1 cellular context compared by ENCODE assay signal in the genomic region with DNA sequence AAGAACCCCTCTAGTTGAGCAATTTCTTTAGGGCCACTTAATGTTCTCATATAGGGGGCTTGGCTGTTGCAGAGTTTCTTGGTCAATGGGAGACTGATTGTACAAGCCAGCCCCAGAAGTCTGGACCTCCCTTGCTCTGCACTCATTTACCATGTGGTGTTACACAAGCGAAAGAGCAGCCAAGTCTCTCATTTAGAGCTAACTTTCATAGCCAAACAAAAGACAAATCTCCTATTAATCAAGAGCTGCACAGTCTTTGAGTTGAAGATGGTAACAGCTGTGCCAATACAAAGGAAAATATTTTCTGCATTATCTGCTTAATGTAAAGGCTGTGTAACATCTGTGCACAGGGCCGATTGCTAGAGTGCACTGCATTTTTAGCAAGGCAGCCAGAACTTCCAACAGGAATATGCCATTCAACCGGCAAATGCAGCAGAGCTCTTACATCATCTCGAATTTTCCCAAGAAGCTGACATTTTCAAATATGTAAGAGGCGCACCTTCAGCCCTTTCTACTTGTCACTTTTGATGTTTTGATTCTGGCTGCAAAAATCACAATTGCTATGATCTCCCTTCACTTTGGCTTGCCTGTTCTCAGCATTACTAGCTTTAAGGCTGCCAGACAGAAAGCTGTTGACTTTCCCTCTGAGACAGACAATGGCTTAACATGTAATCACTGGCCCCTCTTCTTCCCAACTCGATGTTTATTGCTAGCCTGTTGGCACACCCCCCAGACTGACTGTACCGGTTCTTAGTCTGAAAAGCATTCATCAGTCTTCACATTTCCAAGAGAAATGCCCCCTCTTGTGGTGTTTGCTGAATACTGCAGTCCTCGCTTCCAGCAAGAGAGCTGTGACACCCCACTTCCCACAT.
A peak's percentile ranks its signal among the peaks of the same experiment; 100 is the strongest.
TF ChIP-seq lines count a peak whose summit lies in the region.

No MANE protein-coding gene starts in this region.

TF ChIP-seq in HepG2, 621 proteins besides CTCF, POLR2A, EP300 and RAD21 (continued from another document):
- TF ChIP-seq ATF1 (CRISPR knock-in tag; IDR thresholded peaks at IDR 0.05) (no peak), ARNTL (CRISPR knock-in tag; IDR thresholded peaks at IDR 0.05) (no peak), ZKSCAN5 (CRISPR knock-in tag; IDR thresholded peaks at IDR 0.05) (no peak), ZBTB42 (CRISPR knock-in tag; IDR thresholded peaks at IDR 0.05) (no peak), PCBP1 (IDR thresholded peaks at IDR 0.05; ENCODE audit: borderline replicate concordance, low read depth, low read length) (no peak), CBX1 (IDR thresholded peaks at IDR 0.05; ENCODE audit: low read depth) (no peak), ZNF24 (IDR thresholded peaks at IDR 0.05) (no peak), ZNF644 (CRISPR knock-in tag; IDR thresholded peaks at IDR 0.05; ENCODE audit: low read depth) (no peak), MEIS2 (CRISPR knock-in tag; IDR thresholded peaks at IDR 0.05) (peak; percentile 39; the same call in 1 of the 2 replicates), NR2F1 (CRISPR knock-in tag; IDR thresholded peaks at IDR 0.05) (no peak), ZSCAN22 (CRISPR knock-in tag; IDR thresholded peaks at IDR 0.05) (no peak), ZNF547 (CRISPR knock-in tag; IDR thresholded peaks at IDR 0.05) (no peak), NFIC (IDR thresholded peaks at IDR 0.05; ENCODE audit: low read length) (no peak), ZNF772 (CRISPR knock-in tag; IDR thresholded peaks at IDR 0.05) (0 out of 2 replicates have a peak, but pooled peaks have one; percentile 15), ZNF274 (CRISPR knock-in tag; IDR thresholded peaks at IDR 0.05) (no peak), ERF (CRISPR knock-in tag; IDR thresholded peaks at IDR 0.05) (0 out of 2 replicates have a peak, but pooled peaks have one; percentile 52), JUND (CRISPR knock-in tag; IDR thresholded peaks at IDR 0.05) (no peak), ZNF251 (CRISPR knock-in tag; IDR thresholded peaks at IDR 0.05) (no peak), ASH2L (IDR thresholded peaks at IDR 0.05; ENCODE audit: insufficient read length, low read depth, low read length) (no peak), ATM (IDR thresholded peaks at IDR 0.05; ENCODE audit: borderline replicate concordance) (no peak), ZFP90 (CRISPR knock-in tag; IDR thresholded peaks at IDR 0.05; ENCODE audit: borderline replicate concordance) (peak; percentile 66; the same call in 1 of the 2 replicates), ZNF441 (CRISPR knock-in tag; IDR thresholded peaks at IDR 0.05; ENCODE audit: borderline replicate concordance) (no peak), ISL2 (CRISPR knock-in tag; IDR thresholded peaks at IDR 0.05) (0 out of 2 replicates have a peak, but pooled peaks have one; percentile 23)
- TF ChIP-seq, protein P1, sequence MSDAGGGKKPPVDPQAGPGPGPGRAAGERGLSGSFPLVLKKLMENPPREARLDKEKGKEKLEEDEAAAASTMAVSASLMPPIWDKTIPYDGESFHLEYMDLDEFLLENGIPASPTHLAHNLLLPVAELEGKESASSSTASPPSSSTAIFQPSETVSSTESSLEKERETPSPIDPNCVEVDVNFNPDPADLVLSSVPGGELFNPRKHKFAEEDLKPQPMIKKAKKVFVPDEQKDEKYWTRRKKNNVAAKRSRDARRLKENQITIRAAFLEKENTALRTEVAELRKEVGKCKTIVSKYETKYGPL (CRISPR knock-in tag; IDR thresholded peaks at IDR 0.05) = no peak
- TF ChIP-seq, protein P2, sequence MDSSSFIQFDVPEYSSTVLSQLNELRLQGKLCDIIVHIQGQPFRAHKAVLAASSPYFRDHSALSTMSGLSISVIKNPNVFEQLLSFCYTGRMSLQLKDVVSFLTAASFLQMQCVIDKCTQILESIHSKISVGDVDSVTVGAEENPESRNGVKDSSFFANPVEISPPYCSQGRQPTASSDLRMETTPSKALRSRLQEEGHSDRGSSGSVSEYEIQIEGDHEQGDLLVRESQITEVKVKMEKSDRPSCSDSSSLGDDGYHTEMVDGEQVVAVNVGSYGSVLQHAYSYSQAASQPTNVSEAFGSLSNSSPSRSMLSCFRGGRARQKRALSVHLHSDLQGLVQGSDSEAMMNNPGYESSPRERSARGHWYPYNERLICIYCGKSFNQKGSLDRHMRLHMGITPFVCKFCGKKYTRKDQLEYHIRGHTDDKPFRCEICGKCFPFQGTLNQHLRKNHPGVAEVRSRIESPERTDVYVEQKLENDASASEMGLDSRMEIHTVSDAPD (CRISPR knock-in tag; IDR thresholded peaks at IDR 0.05) = no peak
- TF ChIP-seq, protein P3, sequence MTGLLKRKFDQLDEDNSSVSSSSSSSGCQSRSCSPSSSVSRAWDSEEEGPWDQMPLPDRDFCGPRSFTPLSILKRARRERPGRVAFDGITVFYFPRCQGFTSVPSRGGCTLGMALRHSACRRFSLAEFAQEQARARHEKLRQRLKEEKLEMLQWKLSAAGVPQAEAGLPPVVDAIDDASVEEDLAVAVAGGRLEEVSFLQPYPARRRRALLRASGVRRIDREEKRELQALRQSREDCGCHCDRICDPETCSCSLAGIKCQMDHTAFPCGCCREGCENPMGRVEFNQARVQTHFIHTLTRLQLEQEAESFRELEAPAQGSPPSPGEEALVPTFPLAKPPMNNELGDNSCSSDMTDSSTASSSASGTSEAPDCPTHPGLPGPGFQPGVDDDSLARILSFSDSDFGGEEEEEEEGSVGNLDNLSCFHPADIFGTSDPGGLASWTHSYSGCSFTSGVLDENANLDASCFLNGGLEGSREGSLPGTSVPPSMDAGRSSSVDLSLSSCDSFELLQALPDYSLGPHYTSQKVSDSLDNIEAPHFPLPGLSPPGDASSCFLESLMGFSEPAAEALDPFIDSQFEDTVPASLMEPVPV (CRISPR knock-in tag; IDR thresholded peaks at IDR 0.05) = no peak
- TF ChIP-seq, protein P4, sequence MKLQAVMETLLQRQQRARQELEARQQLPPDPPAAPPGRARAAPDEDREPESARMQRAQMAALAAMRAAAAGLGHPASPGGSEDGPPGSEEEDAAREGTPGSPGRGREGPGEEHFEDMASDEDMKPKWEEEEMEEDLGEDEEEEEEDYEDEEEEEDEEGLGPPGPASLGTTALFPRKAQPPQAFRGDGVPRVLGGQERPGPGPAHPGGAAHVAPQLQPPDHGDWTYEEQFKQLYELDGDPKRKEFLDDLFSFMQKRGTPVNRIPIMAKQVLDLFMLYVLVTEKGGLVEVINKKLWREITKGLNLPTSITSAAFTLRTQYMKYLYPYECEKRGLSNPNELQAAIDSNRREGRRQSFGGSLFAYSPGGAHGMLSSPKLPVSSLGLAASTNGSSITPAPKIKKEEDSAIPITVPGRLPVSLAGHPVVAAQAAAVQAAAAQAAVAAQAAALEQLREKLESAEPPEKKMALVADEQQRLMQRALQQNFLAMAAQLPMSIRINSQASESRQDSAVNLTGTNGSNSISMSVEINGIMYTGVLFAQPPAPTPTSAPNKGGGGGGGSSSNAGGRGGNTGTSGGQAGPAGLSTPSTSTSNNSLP (IDR thresholded peaks at IDR 0.05; ENCODE audit: low read depth, low read length) = no peak
- TF ChIP-seq, protein P5, sequence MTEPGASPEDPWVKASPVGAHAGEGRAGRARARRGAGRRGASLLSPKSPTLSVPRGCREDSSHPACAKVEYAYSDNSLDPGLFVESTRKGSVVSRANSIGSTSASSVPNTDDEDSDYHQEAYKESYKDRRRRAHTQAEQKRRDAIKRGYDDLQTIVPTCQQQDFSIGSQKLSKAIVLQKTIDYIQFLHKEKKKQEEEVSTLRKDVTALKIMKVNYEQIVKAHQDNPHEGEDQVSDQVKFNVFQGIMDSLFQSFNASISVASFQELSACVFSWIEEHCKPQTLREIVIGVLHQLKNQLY (CRISPR knock-in tag; IDR thresholded peaks at IDR 0.05) = no peak
- TF ChIP-seq, protein P6, sequence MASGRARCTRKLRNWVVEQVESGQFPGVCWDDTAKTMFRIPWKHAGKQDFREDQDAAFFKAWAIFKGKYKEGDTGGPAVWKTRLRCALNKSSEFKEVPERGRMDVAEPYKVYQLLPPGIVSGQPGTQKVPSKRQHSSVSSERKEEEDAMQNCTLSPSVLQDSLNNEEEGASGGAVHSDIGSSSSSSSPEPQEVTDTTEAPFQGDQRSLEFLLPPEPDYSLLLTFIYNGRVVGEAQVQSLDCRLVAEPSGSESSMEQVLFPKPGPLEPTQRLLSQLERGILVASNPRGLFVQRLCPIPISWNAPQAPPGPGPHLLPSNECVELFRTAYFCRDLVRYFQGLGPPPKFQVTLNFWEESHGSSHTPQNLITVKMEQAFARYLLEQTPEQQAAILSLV (CRISPR knock-in tag; IDR thresholded peaks at IDR 0.05; ENCODE audit: borderline replicate concordance) = no peak
- TF ChIP-seq, protein P7, sequence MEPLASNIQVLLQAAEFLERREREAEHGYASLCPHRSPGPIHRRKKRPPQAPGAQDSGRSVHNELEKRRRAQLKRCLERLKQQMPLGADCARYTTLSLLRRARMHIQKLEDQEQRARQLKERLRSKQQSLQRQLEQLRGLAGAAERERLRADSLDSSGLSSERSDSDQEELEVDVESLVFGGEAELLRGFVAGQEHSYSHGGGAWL (CRISPR knock-in tag; IDR thresholded peaks at IDR 0.05) = no peak
- TF ChIP-seq, protein P8, sequence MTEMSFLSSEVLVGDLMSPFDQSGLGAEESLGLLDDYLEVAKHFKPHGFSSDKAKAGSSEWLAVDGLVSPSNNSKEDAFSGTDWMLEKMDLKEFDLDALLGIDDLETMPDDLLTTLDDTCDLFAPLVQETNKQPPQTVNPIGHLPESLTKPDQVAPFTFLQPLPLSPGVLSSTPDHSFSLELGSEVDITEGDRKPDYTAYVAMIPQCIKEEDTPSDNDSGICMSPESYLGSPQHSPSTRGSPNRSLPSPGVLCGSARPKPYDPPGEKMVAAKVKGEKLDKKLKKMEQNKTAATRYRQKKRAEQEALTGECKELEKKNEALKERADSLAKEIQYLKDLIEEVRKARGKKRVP (CRISPR knock-in tag; IDR thresholded peaks at IDR 0.05) = no peak
